8 cellular contexts compared by ENCODE assay signal in genomic region chr9:96020822-96021615, GRCh38.
DNase-seq lines count a peak whose midpoint lies in the region; ATAC-seq lines count a peak whose summit lies in the region.

No MANE protein-coding gene starts in this region.

- peaks cover 0 to 6% of the 10 kb centered on the region in 2 donors for H3K9me3 Mint-ChIP-seq in stimulated activated naive CD8-positive, alpha-beta T cell treated with anti-CD3 and anti-CD28 coated beads, Interleukin-15, amount 100 ng/mL, for 72 hours

- WGBS in mesodermal cell (ENCODE audit: insufficient coverage in 2 of 2), 2 experiments, result 1 to 3% methylated on average over 56 to 59 of the region's 80 CpGs

- H3K9me3 ChIP-seq in effector memory CD4-positive, alpha-beta T cell (ENCODE audit: control insufficient read depth, low read length), result no peaks in the 10 kb centered on the region
- H3K9me3 ChIP-seq in mesodermal cell (ENCODE audit: control insufficient read depth, low read length), result no peaks in the 10 kb centered on the region

- peak overlapping the region; percentile 95 to 98 for H3K4me3 Mint-ChIP-seq in stimulated activated naive CD8-positive, alpha-beta T cell treated with anti-CD3 and anti-CD28 coated beads, Interleukin-15, amount 100 ng/mL, for 72 hours

- H3K4me3 ChIP-seq in effector memory CD4-positive, alpha-beta T cell (ENCODE audit: insufficient read depth, low read depth, low read length, poor library complexity, severe bottlenecking), result peak overlapping the region; percentile 77
- H3K4me3 ChIP-seq in mesodermal cell (ENCODE audit: extremely low read depth, insufficient read depth, low read length, poor library complexity, severe bottlenecking), result peak overlapping the region; percentile 50

- peak overlapping the region; percentile 95 to 99 for H3K27ac Mint-ChIP-seq in stimulated activated naive CD8-positive, alpha-beta T cell treated with anti-CD3 and anti-CD28 coated beads, Interleukin-15, amount 100 ng/mL, for 72 hours

- ATAC-seq in stimulated activated naive CD8-positive, alpha-beta T cell treated with anti-CD3 and anti-CD28 coated beads, Interleukin-15, amount 100 ng/mL, for 72 hours, result peak; percentile 59

- peaks cover 17% of the 10 kb centered on the region for H3K27me3 Mint-ChIP-seq in stimulated activated naive CD8-positive, alpha-beta T cell treated with anti-CD3 and anti-CD28 coated beads, Interleukin-15, amount 100 ng/mL, for 72 hours

- H3K27ac ChIP-seq in effector memory CD4-positive, alpha-beta T cell (ENCODE audit: insufficient read depth, low read length, poor library complexity, severe bottlenecking), result peak overlapping the region; percentile 66
- peak overlapping the region; percentile 36 for H3K27ac ChIP-seq in mesodermal cell (ENCODE audit: low read depth, low read length, severe bottlenecking)

- peak; percentile 9 for DNase-seq in NCI-H2171 treated with DMSO at 0.1 percent for 48 hours (lab: John Stamatoyannopoulos, UW)
- DNase-seq in NCI-H2171 (lab: John Stamatoyannopoulos, UW), result no peak
- DNase-seq in activated CD4-positive, alpha-beta T cell treated with anti-CD3 and anti-CD28 coated beads for 4 hours, result peak; percentile 50 to 58
- no peak for DNase-seq in effector memory CD4-positive, alpha-beta T cell
- DNase-seq in stimulated activated naive CD8-positive, alpha-beta T cell treated with anti-CD3 and anti-CD28 coated beads, Interleukin-15, amount 100 ng/mL, for 72 hours, result peak; percentile 66 to 72
- DNase-seq in GDM1 (lab: John Stamatoyannopoulos, UW), result no peak
- no peak for DNase-seq in SHP77 (lab: John Stamatoyannopoulos, UW)

- no peaks in the 10 kb centered on the region for H3K36me3 ChIP-seq in effector memory CD4-positive, alpha-beta T cell (ENCODE audit: control insufficient read depth, insufficient read depth, low read length)
- H3K36me3 ChIP-seq in mesodermal cell (ENCODE audit: control insufficient read depth, insufficient read depth, low read length), result no peaks in the 10 kb centered on the region

- peaks cover 87% of the 10 kb centered on the region for H3K4me1 Mint-ChIP-seq in stimulated activated naive CD8-positive, alpha-beta T cell treated with anti-CD3 and anti-CD28 coated beads, Interleukin-15, amount 100 ng/mL, for 72 hours

- H3K4me1 ChIP-seq in effector memory CD4-positive, alpha-beta T cell (ENCODE audit: control insufficient read depth, insufficient read depth, low read length, poor library complexity, severe bottlenecking), result peaks cover 37% of the 10 kb centered on the region
- peaks cover 17% of the 10 kb centered on the region for H3K4me1 ChIP-seq in mesodermal cell (ENCODE audit: control insufficient read depth, insufficient read depth, low read length, poor library complexity, severe bottlenecking)

- H3K27me3 ChIP-seq in effector memory CD4-positive, alpha-beta T cell (replicated peaks; ENCODE audit: control insufficient read depth, insufficient read depth, low read length, poor library complexity, severe bottlenecking), result no peaks in the 10 kb centered on the region

Comparison
In these comparisons a context has a peak if more than half of its experiments do, and no peak if none do; other contexts are left out.
1. DNase-seq: peak in NCI-H2171 treated with DMSO at 0.1 percent for 48 hours (single experiment), activated CD4-positive, alpha-beta T cell treated with anti-CD3 and anti-CD28 coated beads for 4 hours (2 of 2) and stimulated activated naive CD8-positive, alpha-beta T cell treated with anti-CD3 and anti-CD28 coated beads, Interleukin-15, amount 100 ng/mL, for 72 hours (2 of 2); none in NCI-H2171 (single experiment), effector memory CD4-positive, alpha-beta T cell (0 of 3), GDM1 (single experiment) and SHP77 (0 of 2).